Comparison of ENCODE assay signal across 11 cellular contexts in the genomic region with DNA sequence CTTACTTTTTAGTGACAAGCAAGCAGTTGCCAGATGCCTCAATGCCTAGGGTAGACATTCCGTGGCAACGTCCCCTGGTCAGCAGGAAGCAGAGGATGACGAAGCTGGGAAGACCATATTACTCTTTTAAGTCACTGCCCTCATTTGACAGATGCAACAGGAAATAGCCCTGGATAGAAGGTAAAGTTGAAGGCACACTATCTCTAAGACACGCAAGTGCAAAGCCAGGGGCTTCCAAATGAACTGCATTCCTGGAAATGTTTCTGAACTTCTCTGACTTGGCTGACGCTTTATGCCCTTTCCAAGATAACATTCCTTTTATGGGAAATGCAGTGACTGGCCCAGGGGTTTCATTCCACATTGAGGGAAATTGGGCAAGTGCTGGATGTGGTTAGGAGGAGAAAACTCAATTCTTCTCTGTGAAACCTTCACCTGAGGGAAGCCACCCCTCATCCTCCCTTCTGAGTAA. TPM values are rescaled to one million over a fixed set of nuclear protein-coding genes. Genes with fewer than 3 reads are reported as not detected.
DNase-seq lines count a peak whose midpoint lies in the region; ATAC-seq and TF ChIP-seq lines count a peak whose summit lies in the region.
"Had no signal": no experiment of that assay in that cellular context is flagged by ENCODE, and none has a peak within 500 bp of the region (broad histone marks: within the 10 kb centered on the region; RNA-seq: fewer than 3 reads in every experiment).

No MANE protein-coding gene starts in this region.

- peak overlapping the region; percentile 89 to 93 for H3K27ac ChIP-seq in breast epithelium
- no peak overlapping the region for H3K27ac ChIP-seq in mammary epithelial cell (ENCODE audit: insufficient read depth, low read depth, low read length)
- H3K27ac ChIP-seq in tibial artery = peak overlapping the region; percentile 88 to 91
- H3K27ac ChIP-seq in MM.1S (ENCODE audit: low read length) = no peak overlapping the region

- ATAC-seq in HG03521 (IDR thresholded peaks at IDR 0.05; ENCODE audit: unreplicated experiment) = no peak

- dilution Hi-C loops in mammary epithelial cell (cut with HindIII; ENCODE audit: low sequenced_read_pairs) = no loop called here

- no peak for TF ChIP-seq CTCF in breast epithelium (IDR thresholded peaks at IDR 0.05)
- TF ChIP-seq CTCF in mammary epithelial cell (conservative IDR thresholded peaks at IDR 0.05 in 1 of 2, IDR thresholded peaks at IDR 0.05 in 1 of 2; ENCODE audit: extremely low read depth in 1 of 2, insufficient read depth in 1 of 2, low read depth in 1 of 2, low read length in 2 of 2) = no peak
- TF ChIP-seq CTCF in chondrocyte (IDR thresholded peaks at IDR 0.05) = no peak
- TF ChIP-seq CTCF in mesothelial cell of epicardium (IDR thresholded peaks at IDR 0.05; ENCODE audit: unreplicated experiment) = no peak
- TF ChIP-seq CTCF in tibial artery (IDR thresholded peaks at IDR 0.05) = no peak
- TF ChIP-seq CTCF in MM.1S (IDR thresholded peaks at IDR 0.05; ENCODE audit: low read length) = no peak

- H3K27me3 Mint-ChIP-seq in chondrocyte (ENCODE audit: low read depth) (no peaks in the 10 kb centered on the region), mesothelial cell of epicardium (ENCODE audit: low read depth) (no peaks in the 10 kb centered on the region)
- H3K27me3 Mint-ChIP-seq: naive B cell had no signal

- H3K9me2 ChIP-seq in MM.1S (replicated peaks; ENCODE audit: insufficient read depth, low read length) = no peaks in the 10 kb centered on the region

- intact Hi-C loops in breast epithelium (cut with DNase I; ENCODE audit: low total_unique reads) = no loop called here
- intact Hi-C loops in mammary epithelial cell (cut with micrococcal nuclease) = no loop called here
- intact Hi-C loops in tibial artery (cut with DNase I; ENCODE audit: low total_unique reads) = no loop called here

- in situ Hi-C loops in mammary epithelial cell (cut with MboI; ENCODE audit: low sequenced_read_pairs in 2 of 2) = no loop called here

- CTCF ChIA-PET in mammary epithelial cell (lab: Charles Lee; ENCODE audit: low non-redundant PET) = no interaction called here

- no peak for TF ChIP-seq POLR2A in breast epithelium (IDR thresholded peaks at IDR 0.05)

- H3K4me3 Mint-ChIP-seq in chondrocyte (ENCODE audit: unreplicated experiment) (peak overlapping the region; percentile 19), mesothelial cell of epicardium (no peak overlapping the region)
- H3K4me3 Mint-ChIP-seq: CD14-positive monocyte, naive B cell had no signal

- H4K20me1 ChIP-seq in mammary epithelial cell (ENCODE audit: insufficient read depth, low read length) (no peaks in the 10 kb centered on the region), MM.1S (ENCODE audit: insufficient read depth, low read length) (no peaks in the 10 kb centered on the region)

- H3K4me3 ChIP-seq in breast epithelium = peak overlapping the region in 1 of 3 donors; percentile 44
- no peak overlapping the region for H3K4me3 ChIP-seq in mammary epithelial cell (replicated peaks in 1 of 3; ENCODE audit: insufficient read depth in 1 of 3, low read depth in 2 of 3, low read length in 3 of 3)
- peak overlapping the region; percentile 23 to 40 for H3K4me3 ChIP-seq in tibial artery
- no peak overlapping the region for H3K4me3 ChIP-seq in MM.1S (ENCODE audit: low read length)

- H3K36me3 ChIP-seq in breast epithelium = no peaks in the 10 kb centered on the region
- peaks cover 21% of the 10 kb centered on the region for H3K36me3 ChIP-seq in mammary epithelial cell (ENCODE audit: insufficient read depth, low read length)
- H3K36me3 ChIP-seq in tibial artery = peaks cover 0 to 31% (median 17%) of the 10 kb centered on the region in 3 donors
- peaks cover 6% of the 10 kb centered on the region; the same call in 1 of the 2 replicates for H3K36me3 ChIP-seq in MM.1S (replicated peaks; ENCODE audit: insufficient read depth, low read length)

- H3K36me3 Mint-ChIP-seq in chondrocyte (ENCODE audit: low read depth) (peaks cover 28% of the 10 kb centered on the region), mesothelial cell of epicardium (peaks cover 27% of the 10 kb centered on the region)

- H3K4me1 ChIP-seq in breast epithelium = peaks cover 14 to 31% of the 10 kb centered on the region in 2 donors
- peaks cover 9% of the 10 kb centered on the region for H3K4me1 ChIP-seq in mammary epithelial cell (ENCODE audit: insufficient read depth, low read length)
- H3K4me1 ChIP-seq in tibial artery = peaks cover 0 to 67% (median 62%) of the 10 kb centered on the region in 4 donors
- no peaks in the 10 kb centered on the region for H3K4me1 ChIP-seq in MM.1S (ENCODE audit: low read length)

- H3K4me1 Mint-ChIP-seq in chondrocyte (ENCODE audit: low read depth) = peaks cover 53% of the 10 kb centered on the region
- H3K4me1 Mint-ChIP-seq in mesothelial cell of epicardium = peaks cover 14% of the 10 kb centered on the region

- H3K79me2 ChIP-seq in mammary epithelial cell (ENCODE audit: insufficient read depth, low read length) = no peaks in the 10 kb centered on the region
- no peaks in the 10 kb centered on the region for H3K79me2 ChIP-seq in MM.1S (ENCODE audit: low read length)

- no peak overlapping the region for H2AFZ ChIP-seq in mammary epithelial cell (ENCODE audit: low read depth, low read length)
- no peak overlapping the region for H2AFZ ChIP-seq in MM.1S (ENCODE audit: low read length)

- BruUV-seq in mammary epithelial cell (replicated peaks; lab: Mats Ljungman, UMichigan) = no TSS peak

- H3K4me2 ChIP-seq in mammary epithelial cell (ENCODE audit: insufficient read depth, low read depth, low read length) (no peak overlapping the region), MM.1S (ENCODE audit: low read depth, low read length) (no peak overlapping the region)

- H3K9me3 ChIP-seq in breast epithelium = no peaks in the 10 kb centered on the region
- H3K9me3 ChIP-seq in mammary epithelial cell (replicated peaks; ENCODE audit: insufficient read depth, low read length) = no peaks in the 10 kb centered on the region
- H3K9me3 ChIP-seq in tibial artery = no peaks in the 10 kb centered on the region
- no peaks in the 10 kb centered on the region for H3K9me3 ChIP-seq in MM.1S (replicated peaks; ENCODE audit: insufficient read depth, low read length)

- H3K27me3 ChIP-seq in breast epithelium = no peaks in the 10 kb centered on the region
- no peaks in the 10 kb centered on the region for H3K27me3 ChIP-seq in mammary epithelial cell (ENCODE audit: insufficient read depth, low read length)
- H3K27me3 ChIP-seq in tibial artery = no peaks in the 10 kb centered on the region
- H3K27me3 ChIP-seq in MM.1S (replicated peaks; ENCODE audit: insufficient read depth, low read length) = no peaks in the 10 kb centered on the region

- WGBS in mammary epithelial cell (ENCODE audit: low coverage, missing lambda C conversion rate) = 33% methylated on average over 5 of the region's 5 CpGs

- peak overlapping the region; percentile 95 for H3K27ac Mint-ChIP-seq in chondrocyte (ENCODE audit: unreplicated experiment)
- peak overlapping the region; percentile 84 for H3K27ac Mint-ChIP-seq in mesothelial cell of epicardium

- H3K9me3 Mint-ChIP-seq in chondrocyte (ENCODE audit: low read depth) (no peaks in the 10 kb centered on the region), mesothelial cell of epicardium (no peaks in the 10 kb centered on the region)
- H3K9me3 Mint-ChIP-seq: CD14-positive monocyte, naive B cell had no signal

- no peak overlapping the region for H3K9ac ChIP-seq in mammary epithelial cell (ENCODE audit: insufficient read depth, low read length)
- H3K9ac ChIP-seq in MM.1S (ENCODE audit: low read length) = no peak overlapping the region

- no peaks in the 10 kb centered on the region for H3F3A ChIP-seq in MM.1S (ENCODE audit: insufficient read depth, low read length)

- DNase-seq in breast epithelium (ENCODE audit: low spot score in 2 of 2) (peak; percentile 9 to 74), mammary epithelial cell (no peak), chondrocyte (ENCODE audit: low spot score) (no peak), mesothelial cell of epicardium (ENCODE audit: low spot score in 2 of 2, unreplicated experiment in 2 of 2) (no peak), tibial artery (peak; percentile 18 to 81), MM.1S (no peak)
- DNase-seq in stimulated activated naive CD4-positive, alpha-beta T cell (lab: John Stamatoyannopoulos, UW) = no peak
- DNase-seq: naive B cell, NCI-H1930 had no signal

RNA-seq across cellular contexts. Expression of a gene that starts 14.7 kb away (rescaled TPM):
- total RNA-seq in breast epithelium = 10 to 100 TPM; 43.2 to 51.5 (median 44.2) TPM
- total RNA-seq in mammary epithelial cell = 10 to 100 TPM; 48.8 to 80.9 TPM
- polyA plus RNA-seq in mammary epithelial cell = 39.1 TPM
- 37.9 TPM for polyA minus RNA-seq in mammary epithelial cell
- total RNA-seq in chondrocyte = 42.8 to 71.0 TPM (median 43.0 TPM) in 3 replicates
- total RNA-seq in mesothelial cell of epicardium = 57.0 to 66.0 TPM (median 64.4 TPM) in 3 replicates

RNA-seq across cellular contexts. Expression of a gene that starts 15.3 kb away (rescaled TPM):
- total RNA-seq in breast epithelium = 10 to 100 TPM; 12.3 to 13.3 (median 12.5) TPM
- 10 to 100 TPM; 10.3 to 22.4 TPM for total RNA-seq in mammary epithelial cell
- polyA plus RNA-seq in mammary epithelial cell = 8.5 TPM
- 34.6 TPM for polyA minus RNA-seq in mammary epithelial cell
- total RNA-seq in chondrocyte = 21.8 to 26.1 TPM (median 24.7 TPM) in 3 replicates
- 39.5 to 44.8 TPM (median 39.9 TPM) in 3 replicates for total RNA-seq in mesothelial cell of epicardium

RNA-seq across cellular contexts. Expression of a gene that starts 18.0 kb away (rescaled TPM):
- total RNA-seq in breast epithelium (1,000 to 10,000 TPM in 2 of 3 donors, 100 to 1,000 TPM in 1; 602 to 1,663 (median 1,380) TPM), mammary epithelial cell (1,000 to 10,000 TPM in 1 of 2 donors, 100 to 1,000 TPM in 1; 171 to 3,470 TPM), chondrocyte (854 to 4,666 TPM (median 4,556 TPM) in 3 replicates), mesothelial cell of epicardium (192 to 206 TPM (median 197 TPM) in 3 replicates)
- 55.9 TPM for polyA plus RNA-seq in mammary epithelial cell
- 8.0 TPM for polyA minus RNA-seq in mammary epithelial cell

RNA-seq across cellular contexts. Expression of a gene that starts 38.6 kb away (rescaled TPM):
- 10 to 100 TPM; 45.2 to 86.7 (median 49.5) TPM for total RNA-seq in breast epithelium
- total RNA-seq in mammary epithelial cell = 10 to 100 TPM; 17.2 to 30.6 TPM
- polyA plus RNA-seq in mammary epithelial cell = 16.2 TPM
- polyA minus RNA-seq in mammary epithelial cell = 95.0 TPM
- total RNA-seq in chondrocyte = 32.4 to 42.5 TPM (median 38.8 TPM) in 3 replicates
- total RNA-seq in mesothelial cell of epicardium = 37.6 to 41.7 TPM (median 39.4 TPM) in 3 replicates

Comparison
In these comparisons a context has a peak if more than half of its experiments do, and no peak if none do; other contexts are left out.
1. DNase-seq: peak in breast epithelium (2 of 2) and tibial artery (2 of 2); none in mammary epithelial cell (single experiment), chondrocyte (single experiment), mesothelial cell of epicardium (0 of 2), MM.1S (single experiment) and stimulated activated naive CD4-positive, alpha-beta T cell (0 of 6).
2. H3K27ac ChIP-seq: peak in breast epithelium (2 of 2) and tibial artery (2 of 2); none in mammary epithelial cell (single experiment) and MM.1S (single experiment).
3. H3K4me3 ChIP-seq: peak in tibial artery (2 of 2); none in mammary epithelial cell (0 of 3) and MM.1S (single experiment).